8 cellular contexts compared by ENCODE assay signal in genomic region chr13:41456768-41457588, GRCh38. TPM values are rescaled to one million over a fixed set of nuclear protein-coding genes. Genes with fewer than 3 reads are reported as not detected.
DNase-seq lines count a peak whose midpoint lies in the region; ATAC-seq and TF ChIP-seq lines count a peak whose summit lies in the region.

A gene with protein sequence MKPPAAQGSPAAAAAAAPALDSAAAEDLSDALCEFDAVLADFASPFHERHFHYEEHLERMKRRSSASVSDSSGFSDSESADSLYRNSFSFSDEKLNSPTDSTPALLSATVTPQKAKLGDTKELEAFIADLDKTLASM (plus strand): TSS chr13:41457550. CDS start chr13:41457708, 158 bp downstream.

- peaks cover 38% of the 10 kb centered on the region for H3K4me1 Mint-ChIP-seq in T-helper 1 cell treated with Interleukin-12 subunit alpha and Interleukin-12 subunit beta and Interleukin-4 antibody, amounts not matched to agents 30 μg/mL and 1 μg/mL, for 36 hours (ENCODE audit: low read depth)

- ATAC-seq in HG03378 (IDR thresholded peaks at IDR 0.05; ENCODE audit: unreplicated experiment) = peak; percentile 42

- peak within 1 kb of the TSS; percentile 88 for H3K4me3 Mint-ChIP-seq in T-helper 1 cell treated with Interleukin-12 subunit alpha and Interleukin-12 subunit beta and Interleukin-4 antibody, amounts not matched to agents 30 μg/mL and 1 μg/mL, for 36 hours

- TF ChIP-seq POLR2A in GM18951 (IDR thresholded peaks at IDR 0.05; ENCODE audit: extremely low read depth, insufficient read depth, insufficient read length) = peak; percentile 60
- TF ChIP-seq POLR2A in uterus (IDR thresholded peaks at IDR 0.05) = peak; percentile 32 to 51

- no peaks in the 10 kb centered on the region for H3K9me3 ChIP-seq in uterus

- peak within 1 kb of the TSS; percentile 88 for H3K27ac ChIP-seq in angular gyrus (ENCODE audit: low read depth, low read length)
- peak within 1 kb of the TSS; percentile 49 to 52 for H3K27ac ChIP-seq in uterus

- H3K36me3 ChIP-seq in uterus = no peaks in the 10 kb centered on the region

- no peak for TF ChIP-seq CTCF in uterus (IDR thresholded peaks at IDR 0.05)

- peaks cover 27% of the 10 kb centered on the region for H3K27me3 Mint-ChIP-seq in T-helper 1 cell treated with Interleukin-12 subunit alpha and Interleukin-12 subunit beta and Interleukin-4 antibody, amounts not matched to agents 30 μg/mL and 1 μg/mL, for 36 hours (ENCODE audit: low read depth)

- in situ Hi-C loops in GM18951 (cut with MboI; ENCODE audit: low sequenced_read_pairs, unreplicated experiment) = no loop called here

- DNase-seq in AG20443 (ENCODE audit: low spot score) (peak; percentile 87), hepatic stellate cell (ENCODE audit: low spot score) (peak; percentile 69), renal cortical epithelial cell (ENCODE audit: low read depth) (peak; percentile 29), uterus (peak; percentile 46 to 68)

- no peaks in the 10 kb centered on the region for H3K27me3 ChIP-seq in uterus

- no peaks in the 10 kb centered on the region for H3K9me3 Mint-ChIP-seq in T-helper 1 cell treated with Interleukin-12 subunit alpha and Interleukin-12 subunit beta and Interleukin-4 antibody, amounts not matched to agents 30 μg/mL and 1 μg/mL, for 36 hours

- H3K4me1 ChIP-seq in uterus = peaks cover 0 to 5% of the 10 kb centered on the region in 2 donors

- peaks cover 12% of the 10 kb centered on the region for H3K36me3 Mint-ChIP-seq in T-helper 1 cell treated with Interleukin-12 subunit alpha and Interleukin-12 subunit beta and Interleukin-4 antibody, amounts not matched to agents 30 μg/mL and 1 μg/mL, for 36 hours (ENCODE audit: low read depth)

- intact Hi-C loops in uterus (cut with DNase I; ENCODE audit: low total_unique reads) = no loop called here

- H3K27ac Mint-ChIP-seq in T-helper 1 cell treated with Interleukin-12 subunit alpha and Interleukin-12 subunit beta and Interleukin-4 antibody, amounts not matched to agents 30 μg/mL and 1 μg/mL, for 36 hours = peak within 1 kb of the TSS; percentile 90

- H3K4me3 ChIP-seq in uterus = peak within 1 kb of the TSS; percentile 40 to 47

RNA-seq across cellular contexts. Expression of the gene that starts here (rescaled TPM):
- total RNA-seq in renal cortical epithelial cell = 1.9 and 3.0 TPM in 2 replicates
- 100 to 1,000 TPM in 3 of 4 donors, 10 to 100 TPM in 1; 29.0 to 522 (median 319) TPM for total RNA-seq in uterus

Comparison
In these comparisons a context has a peak if more than half of its experiments do, and no peak if none do; other contexts are left out.
1. Peak in every context shown above with its lines: DNase-seq, ATAC-seq, H3K4me3 ChIP-seq and H3K27ac ChIP-seq.
2. DNase-seq: peak in every context shown above with its lines; median percentile 87 in AG20443; 69 in hepatic stellate cell; 57 in uterus; 29 in renal cortical epithelial cell.